8 cellular contexts compared by ENCODE assay signal in genomic region chr20:50730765-50731054, GRCh38. TPM values are rescaled to one million over a fixed set of nuclear protein-coding genes. Genes with fewer than 3 reads are reported as not detected.
DNase-seq lines count a peak whose midpoint lies in the region; ATAC-seq and TF ChIP-seq lines count a peak whose summit lies in the region.
"Had no signal": no experiment of that assay in that cellular context is flagged by ENCODE, and none has a peak within 500 bp of the region (broad histone marks: within the 10 kb centered on the region; RNA-seq: fewer than 3 reads in every experiment).

No MANE protein-coding gene starts in this region.

- peak overlapping the region; percentile 92 for H3K27ac ChIP-seq in HCT116 (ENCODE audit: low read depth, low read length)
- peak overlapping the region; percentile 96 for H3K27ac ChIP-seq in hepatocyte

- H3K36me3 Mint-ChIP-seq in T-helper 17 cell (ENCODE audit: low read depth) = no peaks in the 10 kb centered on the region
- H3K36me3 Mint-ChIP-seq in stimulated activated memory B cell treated with anti-CD40 and anti-IgM and Interleukin-4, amounts not matched to agents 10 μg/mL and 1 μg/mL and 100 μg/mL, for 72 hours = peaks cover under 1% of the 10 kb centered on the region

- CTCF ChIA-PET in HCT116 (lab: Charles Lee) = interaction anchor here (1.3 to 2.1 kb wide), 2 partner anchors 14 to 67 kb away, joined by 3 to 10 read pairs; no protein-coding TSS in a partner anchor

- H3K4me1 Mint-ChIP-seq in T-helper 17 cell = peaks cover 15% of the 10 kb centered on the region
- H3K4me1 Mint-ChIP-seq in stimulated activated memory B cell treated with anti-CD40 and anti-IgM and Interleukin-4, amounts not matched to agents 10 μg/mL and 1 μg/mL and 100 μg/mL, for 72 hours = peaks cover 25% of the 10 kb centered on the region

- H4K20me1 ChIP-seq in HCT116 (ENCODE audit: insufficient read depth) (peaks cover 7% of the 10 kb centered on the region; the same call in 1 of the 2 replicates), hepatocyte (ENCODE audit: insufficient read depth, poor library complexity, severe bottlenecking) (no peaks in the 10 kb centered on the region)

- intact Hi-C loops in HCT116 (cut with micrococcal nuclease) = loop anchor here (2.0 to 5.0 kb wide), 2 partner anchors 32 to 543 kb away; no protein-coding TSS in a partner anchor

- H3K9me3 ChIP-seq in HCT116 (ENCODE audit: control insufficient read depth in 1 of 2, insufficient read depth in 1 of 2, low read depth in 1 of 2, low read length in 2 of 2) (no peaks in the 10 kb centered on the region), T-helper 17 cell (ENCODE audit: control insufficient read depth, low read length, poor library complexity, severe bottlenecking) (no peaks in the 10 kb centered on the region), hepatocyte (ENCODE audit: low read depth) (no peaks in the 10 kb centered on the region)

- H3K9me2 ChIP-seq in HCT116 (ENCODE audit: insufficient read depth) (no peaks in the 10 kb centered on the region), hepatocyte (replicated peaks; ENCODE audit: insufficient read depth) (no peaks in the 10 kb centered on the region)

- H3K9me3 Mint-ChIP-seq in stimulated activated memory B cell treated with anti-CD40 and anti-IgM and Interleukin-4, amounts not matched to agents 10 μg/mL and 1 μg/mL and 100 μg/mL, for 72 hours = no peaks in the 10 kb centered on the region

- H3K4me2 ChIP-seq in HCT116 (ENCODE audit: low read length) = peak overlapping the region; percentile 83
- H3K4me2 ChIP-seq in hepatocyte = peak overlapping the region; percentile 83

- H3K36me3 ChIP-seq in HCT116 (ENCODE audit: control insufficient read depth in 1 of 2, insufficient read depth in 2 of 2, low read length in 2 of 2) (peaks cover 2 to 8% of the 10 kb centered on the region in 2 experiments; a peak in 2 of 4 replicates), hepatocyte (replicated peaks; ENCODE audit: insufficient read depth, low read depth) (no peaks in the 10 kb centered on the region)

- peak overlapping the region; percentile 88 for H3K4me3 Mint-ChIP-seq in T-helper 17 cell
- peak overlapping the region; percentile 84 for H3K4me3 Mint-ChIP-seq in stimulated activated memory B cell treated with anti-CD40 and anti-IgM and Interleukin-4, amounts not matched to agents 10 μg/mL and 1 μg/mL and 100 μg/mL, for 72 hours

- H3K4me3 ChIP-seq in HCT116 (replicated peaks in 1 of 2; ENCODE audit: low read depth in 1 of 2, low read length in 2 of 2) (peak overlapping the region; percentile 56 to 61), hepatocyte (peak overlapping the region; percentile 17)

- POLR2A ChIA-PET in HCT116 (lab: Charles Lee) = interaction anchor here (0.7 to 3.6 kb wide), 6 partner anchors 12 to 497 kb away, joined by 3 to 9 read pairs (median 4); no protein-coding TSS in a partner anchor

- TF ChIP-seq POLR2A in HCT116 (IDR thresholded peaks at IDR 0.05; ENCODE audit: borderline replicate concordance, extremely low read depth, insufficient read depth, insufficient read length) = no peak

- DNase-seq in HCT116 (ENCODE audit: low read depth, low spot score) (no peak), T-helper 17 cell (no peak), hepatocyte (ENCODE audit: low spot score) (no peak), OCI-M2 (lab: John Stamatoyannopoulos, UW; ENCODE audit: unreplicated experiment) (no peak), NOMO-1 treated with dmso at 0.1 percent for 144 hours (lab: John Stamatoyannopoulos, UW; ENCODE audit: unreplicated experiment) (no peak), NCI-H510A (lab: John Stamatoyannopoulos, UW) (no peak)

- H3K27me3 ChIP-seq in HCT116 (ENCODE audit: insufficient read depth, low read length) (no peaks in the 10 kb centered on the region), hepatocyte (no peaks in the 10 kb centered on the region)

- no peak for TF ChIP-seq RAD21 in HCT116 (IDR thresholded peaks at IDR 0.05; ENCODE audit: low read depth)

- peak overlapping the region; percentile 78 for H3K9ac ChIP-seq in HCT116 (ENCODE audit: low read length)

- no peak overlapping the region for H2AFZ ChIP-seq in HCT116 (ENCODE audit: low read depth, low read length, poor library complexity, severe bottlenecking)
- H2AFZ ChIP-seq in hepatocyte = peak overlapping the region; percentile 16

- RAD21 ChIA-PET in HCT116 (lab: Charles Lee; ENCODE audit: low non-redundant PET in 1 of 2, low total read pairs in 2 of 2, uncharacterized antibody in 2 of 2, unreplicated experiment in 2 of 2) = no interaction called here

- WGBS in hepatocyte (ENCODE audit: low lambda C conversion rate, missing lambda C conversion rate) = 2% methylated on average over 30 of the region's 35 CpGs

- H3K79me2 ChIP-seq in HCT116 (ENCODE audit: insufficient read depth, low read length) = peaks cover 46% of the 10 kb centered on the region
- H3K79me2 ChIP-seq in hepatocyte = peaks cover 42% of the 10 kb centered on the region

- TF ChIP-seq CTCF in HCT116 (IDR thresholded peaks at IDR 0.05 in 2 of 3, conservative IDR thresholded peaks at IDR 0.05 in 1 of 3; ENCODE audit: borderline replicate concordance in 1 of 3, insufficient read depth in 1 of 3, low read depth in 2 of 3, low read length in 2 of 3) = no peak
- TF ChIP-seq CTCF in hepatocyte (IDR thresholded peaks at IDR 0.05; ENCODE audit: poor library complexity) = no peak

- no peaks in the 10 kb centered on the region for H3K27me3 Mint-ChIP-seq in T-helper 17 cell
- no peaks in the 10 kb centered on the region for H3K27me3 Mint-ChIP-seq in stimulated activated memory B cell treated with anti-CD40 and anti-IgM and Interleukin-4, amounts not matched to agents 10 μg/mL and 1 μg/mL and 100 μg/mL, for 72 hours

- H3K27ac Mint-ChIP-seq in T-helper 17 cell = no peak overlapping the region
- peak overlapping the region; percentile 68 for H3K27ac Mint-ChIP-seq in stimulated activated memory B cell treated with anti-CD40 and anti-IgM and Interleukin-4, amounts not matched to agents 10 μg/mL and 1 μg/mL and 100 μg/mL, for 72 hours

- H3K4me1 ChIP-seq in HCT116 (ENCODE audit: control insufficient read depth in 1 of 2, insufficient read depth in 2 of 2, low read length in 2 of 2) (peaks cover 74 to 84% of the 10 kb centered on the region in 2 experiments), hepatocyte (ENCODE audit: insufficient read depth) (peaks cover 50% of the 10 kb centered on the region)

- ATAC-seq in HCT116 (no peak), T-helper 17 cell (no peak)
- no peak for ATAC-seq in stimulated activated memory B cell treated with anti-CD40 and anti-IgM and Interleukin-4, amounts not matched to agents 10 μg/mL and 1 μg/mL and 100 μg/mL, for 72 hours

- BruUV-seq in HCT116 (replicated peaks; lab: Mats Ljungman, UMichigan) = no TSS peak

TF ChIP-seq in HCT116, 20 proteins besides CTCF, POLR2A, EP300 and RAD21:
- TF ChIP-seq EZH2phosphoT487 (IDR thresholded peaks at IDR 0.05; ENCODE audit: borderline replicate concordance) (no peak), TCF7L2 (IDR thresholded peaks at IDR 0.05; ENCODE audit: borderline replicate concordance, extremely low read depth, insufficient read depth, insufficient read length) (no peak), JUND (IDR thresholded peaks at IDR 0.05) (no peak), POLR2AphosphoS5 (IDR thresholded peaks at IDR 0.05; ENCODE audit: low read depth, low read length) (peak; percentile 63), CEBPB (IDR thresholded peaks at IDR 0.05; ENCODE audit: low read depth) (no peak), REST (IDR thresholded peaks at IDR 0.05; ENCODE audit: low read depth) (no peak)

RNA-seq across cellular contexts. Expression of gene PARD6B, which starts 0.7 kb away (rescaled TPM):
- total RNA-seq in HCT116 (2021; ENCODE audit: unreplicated experiment) (41.3 TPM), T-helper 17 cell (1 to 10 TPM; 4.0 to 6.8 TPM), hepatocyte (38.5 and 41.0 TPM in 2 replicates)
- polyA plus RNA-seq in HCT116 (2012) = 3.1 and 5.0 TPM in 2 replicates
- polyA plus RNA-seq in hepatocyte = 14.6 and 16.1 TPM in 2 replicates

RNA-seq across cellular contexts. Expression of gene RIPOR3, which starts 39.4 kb away (rescaled TPM):
- total RNA-seq in HCT116 (2021; ENCODE audit: unreplicated experiment) (0.22 TPM), T-helper 17 cell (1 to 10 TPM in 1 of 2 donors, not detected in 1; 2.1 TPM), hepatocyte (4.3 and 5.6 TPM in 2 replicates)
- polyA plus RNA-seq in HCT116 (2012) = 0.14 and 0.20 TPM in 2 replicates
- 5.7 and 10.3 TPM in 2 replicates for polyA plus RNA-seq in hepatocyte
- total RNA-seq: T-helper 1 cell treated with Interleukin-12 subunit alpha and Interleukin-12 subunit beta and Interleukin-4 antibody, amounts not matched to agents 30 ng/mL and 1 ng/mL, for 36 hours had no signal
